In genomic region chr16:88314991-88315542, GRCh38 we compare ENCODE assay signal across 18 cellular contexts.
A peak's percentile ranks its signal among the peaks of the same experiment; 100 is the strongest.
DNase-seq lines count a peak whose midpoint lies in the region; ATAC-seq, FAIRE-seq and TF ChIP-seq lines count a peak whose summit lies in the region.
"Had no signal": no experiment of that assay in that cellular context is flagged by ENCODE, and none has a peak within 500 bp of the region (broad histone marks: within the 10 kb centered on the region; RNA-seq: fewer than 3 reads in every experiment).

No MANE protein-coding gene starts in this region.

- peak overlapping the region; percentile 0 for H2BK12ac ChIP-seq in neuronal stem cell (ENCODE audit: low read length)

- 90% methylated on average over 16 of the region's 16 CpGs for whole genome bisulfite sequencing in A549 (ENCODE audit: missing lambda C conversion rate)
- WGBS in neuronal stem cell (ENCODE audit: extremely low coverage in 2 of 2, insufficient read length in 2 of 2, insufficient replicate concordance in 1 of 2), 2 donors = no CpG with 5 or more reads among the region's 16 CpGs
- WGBS in suprapubic skin = 85% methylated on average over 9 of the region's 16 CpGs

- H2BK5ac ChIP-seq in neuronal stem cell (ENCODE audit: low read length) = no peak overlapping the region

- no peak overlapping the region for H4K91ac ChIP-seq in neuronal stem cell (ENCODE audit: low read depth, low read length, poor library complexity)

- TF ChIP-seq POLR2A in A549 (IDR thresholded peaks at IDR 0.05; ENCODE audit: low read length) (no peak), suprapubic skin (IDR thresholded peaks at IDR 0.05) (no peak)

- CTCF ChIA-PET in A549 (lab: Yijun Ruan, JAX) = interaction anchor here (0.8 to 1.6 kb wide), 2 partner anchors 10 to 14 kb away, joined by 3 to 5 read pairs; no protein-coding TSS in a partner anchor

- H4K8ac ChIP-seq in neuronal stem cell (ENCODE audit: low read depth, low read length) = no peak overlapping the region

- no peak for TF ChIP-seq RAD21 in A549 (conservative IDR thresholded peaks at IDR 0.05 in 1 of 2, IDR thresholded peaks at IDR 0.05 in 1 of 2)

- TF ChIP-seq EP300 in A549 (IDR thresholded peaks at IDR 0.05) = no peak
- TF ChIP-seq EP300 in suprapubic skin (IDR thresholded peaks at IDR 0.05) = no peak

- TF ChIP-seq CTCF in A549 (IDR thresholded peaks at IDR 0.05) = no peak
- TF ChIP-seq CTCF in brain microvascular endothelial cell (IDR thresholded peaks at IDR 0.05; ENCODE audit: low read depth, low read length, missing control alignments) = no peak
- TF ChIP-seq CTCF in suprapubic skin (IDR thresholded peaks at IDR 0.05) = no peak

- H2BK15ac ChIP-seq in neuronal stem cell (ENCODE audit: low read length) = peak overlapping the region; percentile 96

- ATAC-seq in A549 = no peak
- no peak for ATAC-seq in HG02763 (IDR thresholded peaks at IDR 0.05; ENCODE audit: unreplicated experiment)

- H3K9ac ChIP-seq in HUES6 (ENCODE audit: low read length) = peak overlapping the region; percentile 22
- peak overlapping the region; percentile 26 for H3K9ac ChIP-seq in neuronal stem cell (ENCODE audit: low read depth, low read length, poor library complexity)

- H3K4me3 ChIP-seq in A549 = no peak overlapping the region
- H3K4me3 ChIP-seq in HUES6 (ENCODE audit: low read depth, low read length) = no peak overlapping the region
- no peak overlapping the region for H3K4me3 ChIP-seq in brain microvascular endothelial cell (ENCODE audit: low read depth, low read length)
- H3K4me3 ChIP-seq in neuronal stem cell (ENCODE audit: low read length in 2 of 2) = peak overlapping the region in 1 of 2 donors; percentile 22
- H3K4me3 ChIP-seq in suprapubic skin = no peak overlapping the region

- H3K4me1 ChIP-seq in A549 (peaks cover 19% of the 10 kb centered on the region), HUES6 (ENCODE audit: control insufficient read depth, insufficient read depth, low read length) (peaks cover 9% of the 10 kb centered on the region; the same call in 1 of the 2 replicates), neuronal stem cell (ENCODE audit: control insufficient read depth in 2 of 2, insufficient read depth in 1 of 2, low read depth in 1 of 2, low read length in 2 of 2) (peaks cover 8 to 9% of the 10 kb centered on the region in 2 donors), suprapubic skin (peaks cover 24% of the 10 kb centered on the region)

- H3K36me3 ChIP-seq in HUES6 (ENCODE audit: control insufficient read depth, insufficient read depth, low read length) (no peaks in the 10 kb centered on the region), brain microvascular endothelial cell (replicated peaks) (no peaks in the 10 kb centered on the region), neuronal stem cell (replicated peaks in 1 of 2; ENCODE audit: control insufficient read depth in 2 of 2, insufficient read depth in 2 of 2, low read length in 2 of 2) (no peaks in the 10 kb centered on the region), suprapubic skin (no peaks in the 10 kb centered on the region)

- in situ Hi-C loops in brain microvascular endothelial cell (cut with HindIII; ENCODE audit: low pct_ligation_motif_present, low sequenced_read_pairs) = no loop called here

- H3K79me1 ChIP-seq in neuronal stem cell (ENCODE audit: low read depth, low read length) = peaks cover 4% of the 10 kb centered on the region

- POLR2A ChIA-PET in A549 (lab: Yijun Ruan, JAX) = interaction anchor here (0.7 kb wide), 1 partner anchor 17 kb away, joined by 3 read pairs; no protein-coding TSS in a partner anchor

- no peak overlapping the region for H3K4ac ChIP-seq in neuronal stem cell (ENCODE audit: low read length)

- no peak overlapping the region for H3K14ac ChIP-seq in neuronal stem cell (ENCODE audit: low read length)

- H2BK120ac ChIP-seq in neuronal stem cell (ENCODE audit: low read depth, low read length) = no peak overlapping the region

- H3K23ac ChIP-seq in neuronal stem cell (ENCODE audit: low read depth, low read length, poor library complexity) = peak overlapping the region; percentile 85

- H3K27me3 ChIP-seq in HUES6 (ENCODE audit: control insufficient read depth, insufficient read depth, low read length) = no peaks in the 10 kb centered on the region
- no peaks in the 10 kb centered on the region for H3K27me3 ChIP-seq in brain microvascular endothelial cell (replicated peaks)
- H3K27me3 ChIP-seq in neuronal stem cell (ENCODE audit: control insufficient read depth in 3 of 3, insufficient read depth in 3 of 3, low read depth in 1 of 3, low read length in 3 of 3) = no peaks in the 10 kb centered on the region
- H3K27me3 ChIP-seq in suprapubic skin = peaks cover 11% of the 10 kb centered on the region

- FAIRE-seq in A549 (lab: Jason Lieb, UNC) = no peak
- FAIRE-seq: G401.6, GM12891 had no signal

- H3K4me2 ChIP-seq in A549 (peak overlapping the region; percentile 59), neuronal stem cell (ENCODE audit: insufficient read depth, low read length, poor library complexity, severe bottlenecking) (no peak overlapping the region)

- peak overlapping the region; percentile 80 to 93 for H3K27ac ChIP-seq in A549
- no peak overlapping the region; the same call in 1 of the 2 replicates for H3K27ac ChIP-seq in HUES6 (ENCODE audit: low read depth, low read length)
- H3K27ac ChIP-seq in brain microvascular endothelial cell = peak overlapping the region; percentile 38
- H3K27ac ChIP-seq in neuronal stem cell (replicated peaks; ENCODE audit: low read length) = no peak overlapping the region
- H3K27ac ChIP-seq in suprapubic skin = no peak overlapping the region

- H3K18ac ChIP-seq in neuronal stem cell (ENCODE audit: low read length) = peak overlapping the region; percentile 94

- H3K9me3 ChIP-seq in A549 (peaks cover 11% of the 10 kb centered on the region; the same call in 2 of the 3 replicates), HUES6 (ENCODE audit: control insufficient read depth, insufficient read depth, low read depth, low read length) (peaks cover 14% of the 10 kb centered on the region; the same call in 1 of the 2 replicates), neuronal stem cell (replicated peaks in 1 of 2; ENCODE audit: control insufficient read depth in 2 of 2, insufficient read depth in 1 of 2, low read depth in 1 of 2, low read length in 2 of 2) (peaks cover 0 to 6% of the 10 kb centered on the region in 2 donors), suprapubic skin (no peaks in the 10 kb centered on the region)

- DNase-seq in A549 (ENCODE audit: low read depth in 1 of 2, low spot score in 1 of 2) (no peak), brain microvascular endothelial cell (no peak), neuronal stem cell (ENCODE audit: low spot score) (no peak), suprapubic skin (ENCODE audit: low spot score in 2 of 2) (no peak), ureter (ENCODE audit: low spot score) (no peak), NCI-H146 (lab: John Stamatoyannopoulos, UW) (no peak)
- DNase-seq: CD4-positive, alpha-beta memory T cell; DMS79 treated with DMSO at 0.1 percent for 48 hours; Kasumi-1; NCI-H1417 treated with DMSO at 0.1 percent for 48 hours; NCI-H2081 treated with DMSO at 0.1 percent for 48 hours; NCI-H2227 treated with DMSO at 0.1 percent for 48 hours; NCI-H526 treated with DMSO at 0.1 percent for 48 hours; OCI-M1 had no signal

- H2AFZ ChIP-seq in neuronal stem cell (ENCODE audit: low read length) = no peak overlapping the region

- H2AK5ac ChIP-seq in neuronal stem cell (ENCODE audit: low read depth, low read length) = peak overlapping the region; percentile 60

TF ChIP-seq in A549, 52 proteins besides CTCF, POLR2A, EP300 and RAD21:
- TF ChIP-seq CHD2 (IDR thresholded peaks at IDR 0.05; ENCODE audit: low read length, partially characterized antibody) (no peak), MAZ (IDR thresholded peaks at IDR 0.05; ENCODE audit: borderline replicate concordance, low read depth, low read length) (no peak), ZNF302 (CRISPR knock-in tag; IDR thresholded peaks at IDR 0.05) (no peak), HOXA7 (CRISPR knock-in tag; IDR thresholded peaks at IDR 0.05) (no peak), ELK1 (IDR thresholded peaks at IDR 0.05; ENCODE audit: low read depth, low read length) (no peak), RNF2 (IDR thresholded peaks at IDR 0.05; ENCODE audit: borderline replicate concordance, low read depth) (no peak), ZC3H11A (IDR thresholded peaks at IDR 0.05) (no peak), KDM5A (IDR thresholded peaks at IDR 0.05) (no peak), TP53 (CRISPR knock-in tag; IDR thresholded peaks at IDR 0.05) (no peak), NPAS2 (CRISPR knock-in tag; IDR thresholded peaks at IDR 0.05; ENCODE audit: borderline replicate concordance) (no peak)

Comparison
In these comparisons a context has a peak if more than half of its experiments do, and no peak if none do; other contexts are left out.
1. H3K27ac ChIP-seq: peak in A549 (2 of 2) and brain microvascular endothelial cell (single experiment); none in HUES6 (single experiment), neuronal stem cell (single experiment) and suprapubic skin (single experiment).